Comparison of ENCODE assay signal across 19 cellular contexts in the genomic region with DNA sequence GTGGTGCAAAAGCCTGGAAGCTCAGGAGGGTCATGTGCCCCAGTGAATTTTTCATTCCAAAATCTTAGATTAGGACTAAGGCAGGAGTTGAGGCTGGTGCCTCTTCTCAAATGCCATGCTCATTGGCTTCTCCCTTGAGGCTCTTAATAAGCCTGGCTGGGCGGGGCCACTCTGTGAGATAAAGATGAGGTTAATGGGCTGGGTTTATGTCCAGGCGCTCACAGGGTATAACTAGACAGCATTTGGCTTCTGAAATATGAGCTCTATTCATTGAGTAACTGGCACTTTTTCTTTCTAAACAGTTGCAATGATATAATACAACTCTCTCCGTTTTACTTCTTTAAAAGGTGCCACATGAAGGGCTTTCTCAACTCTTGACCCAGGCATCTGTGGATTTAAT.
DNase-seq lines count a peak whose midpoint lies in the region; ATAC-seq and TF ChIP-seq lines count a peak whose summit lies in the region.
"Had no signal": no experiment of that assay in that cellular context is flagged by ENCODE, and none has a peak within 500 bp of the region (broad histone marks: within the 10 kb centered on the region; RNA-seq: fewer than 3 reads in every experiment).

No MANE protein-coding gene starts in this region.

- H3K27ac Mint-ChIP-seq in nephron, result peak overlapping the region; percentile 94 to 97 (median 95)
- no peak overlapping the region for H3K27ac Mint-ChIP-seq in activated T-cell treated with anti-CD3 and anti-CD28 coated beads, Interleukin-2, amount 50 U/mL, for 72 hours
- H3K27ac Mint-ChIP-seq: T-helper 17 cell had no signal

- no peaks in the 10 kb centered on the region for H3K27me3 ChIP-seq in testis
- H3K27me3 ChIP-seq: adrenal gland, cardiac muscle cell, neural progenitor cell had no signal

- H3K4me3 Mint-ChIP-seq in nephron, result no peak overlapping the region
- no peak overlapping the region for H3K4me3 Mint-ChIP-seq in activated T-cell treated with anti-CD3 and anti-CD28 coated beads, Interleukin-2, amount 50 U/mL, for 72 hours
- H3K4me3 Mint-ChIP-seq: neural progenitor cell, T-helper 17 cell had no signal

- no peak for TF ChIP-seq POLR2A in testis (IDR thresholded peaks at IDR 0.05)

- WGBS in testis, 2 donors, result 87 to 90% methylated on average over 3 of the region's 3 CpGs

- no peaks in the 10 kb centered on the region for H3K9me3 ChIP-seq in testis
- H3K9me3 ChIP-seq: adrenal gland had no signal

- no peak for TF ChIP-seq CTCF in nephron (IDR thresholded peaks at IDR 0.05; ENCODE audit: unreplicated experiment in 3 of 3)
- no peak for TF ChIP-seq CTCF in testis (IDR thresholded peaks at IDR 0.05)

- DNase-seq in DMS 273 treated with DMSO at 0.1 percent for 48 hours (lab: John Stamatoyannopoulos, UW), result peak; percentile 82
- DNase-seq in NCI-H128 (lab: John Stamatoyannopoulos, UW; ENCODE audit: unreplicated experiment), result peak; percentile 6
- peak; percentile 77 for DNase-seq in NCI-H526 treated with DMSO at 0.1 percent for 48 hours (lab: John Stamatoyannopoulos, UW)
- DNase-seq in HuH-7.5 (ENCODE audit: low spot score), result no peak
- no peak for DNase-seq in testis
- no peak for DNase-seq in activated T-cell treated with anti-CD3 and anti-CD28 coated beads, Interleukin-2, amount 50 U/mL, for 72 hours
- DNase-seq: adrenal gland; dermis blood vessel endothelial cell; foreskin melanocyte; midbrain; NCI-H2081 treated with DMSO at 0.1 percent for 48 hours; SIG-M5; stimulated activated CD8-positive, alpha-beta memory T cell treated with anti-CD3 and anti-CD28 coated beads, Interleukin-4, amount 100 ng/mL, for 48 hours; substantia nigra; T-helper 17 cell had no signal

- H3K4me1 ChIP-seq in testis, result peaks cover 18% of the 10 kb centered on the region

- H3K36me3 Mint-ChIP-seq in nephron (ENCODE audit: low read depth), result no peaks in the 10 kb centered on the region
- no peaks in the 10 kb centered on the region for H3K36me3 Mint-ChIP-seq in activated T-cell treated with anti-CD3 and anti-CD28 coated beads, Interleukin-2, amount 50 U/mL, for 72 hours (ENCODE audit: insufficient read depth in 2 of 2)

- ATAC-seq in activated T-cell treated with anti-CD3 and anti-CD28 coated beads, Interleukin-2, amount 50 U/mL, for 72 hours (replicated peaks in 1 of 2), result no peak
- ATAC-seq: activated CD4-positive, CD25-positive, alpha-beta regulatory T cell treated with anti-CD3 and anti-CD28 coated beads, Interleukin-2, amount 50 U/mL, for 24 hours; T-helper 17 cell had no signal

- H3K27me3 Mint-ChIP-seq in nephron (ENCODE audit: low read depth), result no peaks in the 10 kb centered on the region
- peaks cover 6% of the 10 kb centered on the region for H3K27me3 Mint-ChIP-seq in activated T-cell treated with anti-CD3 and anti-CD28 coated beads, Interleukin-2, amount 50 U/mL, for 72 hours (ENCODE audit: low read depth)

- H3K27ac ChIP-seq in testis, result no peak overlapping the region
- H3K27ac ChIP-seq: adrenal gland, cardiac muscle cell, neural progenitor cell had no signal

- intact Hi-C loops in testis (cut with DNase I; ENCODE audit: low total_unique reads), result no loop called here

- H3K36me3 ChIP-seq in testis (ENCODE audit: low read depth, missing control alignments), result no peaks in the 10 kb centered on the region
- H3K36me3 ChIP-seq: adrenal gland, cardiac muscle cell, neural progenitor cell had no signal

- peaks cover 90% of the 10 kb centered on the region for H3K4me1 Mint-ChIP-seq in nephron
- peaks cover 33% of the 10 kb centered on the region for H3K4me1 Mint-ChIP-seq in activated T-cell treated with anti-CD3 and anti-CD28 coated beads, Interleukin-2, amount 50 U/mL, for 72 hours (ENCODE audit: low read depth)

- H3K9me3 Mint-ChIP-seq in nephron, result no peaks in the 10 kb centered on the region
- no peaks in the 10 kb centered on the region for H3K9me3 Mint-ChIP-seq in activated T-cell treated with anti-CD3 and anti-CD28 coated beads, Interleukin-2, amount 50 U/mL, for 72 hours
- H3K9me3 Mint-ChIP-seq: neural progenitor cell had no signal

- H3K4me3 ChIP-seq in testis, result no peak overlapping the region
- H3K4me3 ChIP-seq: adrenal gland, cardiac muscle cell, neural progenitor cell had no signal

Comparison
In these comparisons a context has a peak if more than half of its experiments do, and no peak if none do; other contexts are left out.
1. DNase-seq: peak in DMS 273 treated with DMSO at 0.1 percent for 48 hours (single experiment), NCI-H128 (single experiment) and NCI-H526 treated with DMSO at 0.1 percent for 48 hours (single experiment); none in HuH-7.5 (single experiment), testis (single experiment) and activated T-cell treated with anti-CD3 and anti-CD28 coated beads, Interleukin-2, amount 50 U/mL, for 72 hours (0 of 2).